1 cellular context compared by ENCODE assay signal in genomic region chr2:52387937-52388590, GRCh38.
TF ChIP-seq lines count a peak whose summit lies in the region.

No MANE protein-coding gene starts in this region.

TF ChIP-seq in WTC11, 78 proteins besides CTCF, POLR2A, EP300 and RAD21 (continued from another document):
- TF ChIP-seq ARID4B (CRISPR knock-in tag; IDR thresholded peaks at IDR 0.05; ENCODE audit: borderline replicate concordance) (no peak), ATF6 (CRISPR knock-in tag; IDR thresholded peaks at IDR 0.05) (no peak), NR1H2 (CRISPR knock-in tag; IDR thresholded peaks at IDR 0.05) (no peak), ATF1 (CRISPR knock-in tag; IDR thresholded peaks at IDR 0.05) (no peak), CDX4 (CRISPR knock-in tag; IDR thresholded peaks at IDR 0.05; ENCODE audit: borderline replicate concordance) (no peak), SOX15 (CRISPR knock-in tag; IDR thresholded peaks at IDR 0.05) (no peak), EMX1 (CRISPR knock-in tag; IDR thresholded peaks at IDR 0.05) (no peak), TP53 (CRISPR knock-in tag; IDR thresholded peaks at IDR 0.05) (no peak), ZNF512 (CRISPR knock-in tag; IDR thresholded peaks at IDR 0.05; ENCODE audit: borderline replicate concordance) (no peak), TCF7 (CRISPR knock-in tag; IDR thresholded peaks at IDR 0.05; ENCODE audit: low read depth) (no peak), E2F4 (CRISPR knock-in tag; IDR thresholded peaks at IDR 0.05; ENCODE audit: borderline replicate concordance, low read depth) (no peak), ZNF219 (CRISPR knock-in tag; IDR thresholded peaks at IDR 0.05; ENCODE audit: borderline replicate concordance) (no peak), STAT6 (CRISPR knock-in tag; conservative IDR thresholded peaks at IDR 0.05; ENCODE audit: low read depth) (no peak)
